In genomic region chr3:12716605-12717121, GRCh38 we compare ENCODE assay signal across 17 cellular contexts. TPM values are rescaled to one million over a fixed set of nuclear protein-coding genes. Genes with fewer than 3 reads are reported as not detected.
DNase-seq lines count a peak whose midpoint lies in the region; ATAC-seq and TF ChIP-seq lines count a peak whose summit lies in the region.
"Had no signal": no experiment of that assay in that cellular context is flagged by ENCODE, and none has a peak within 500 bp of the region (broad histone marks: within the 10 kb centered on the region; RNA-seq: fewer than 3 reads in every experiment).

No MANE protein-coding gene starts in this region.

- peaks cover 0 to 3% (median 2%) of the 10 kb centered on the region in 3 donors for H3K27me3 Mint-ChIP-seq in CD14-positive monocyte (ENCODE audit: low read depth in 3 of 3)
- H3K27me3 Mint-ChIP-seq: activated CD8-positive, alpha-beta T cell treated with anti-CD3 and anti-CD28 coated beads for 36 hours; activated T-helper 17 cell treated with anti-CD3 and anti-CD28 coated beads, Interleukin-2, amount 50 U/mL, for 72 hours; progenitor cell of endocrine pancreas had no signal

- no peaks in the 10 kb centered on the region for H4K20me1 ChIP-seq in Loucy (ENCODE audit: insufficient read depth, low read length, poor library complexity, severe bottlenecking)

- H3K4me1 Mint-ChIP-seq in CD14-positive monocyte: peaks cover 21% of the 10 kb centered on the region

- H3K4me2 ChIP-seq in Loucy (ENCODE audit: low read depth, low read length, poor library complexity, severe bottlenecking): no peak overlapping the region

- H3K27ac Mint-ChIP-seq in CD14-positive monocyte: peak overlapping the region in 6 of 7 donors; percentile 15 to 88 (median 72)
- H3K27ac Mint-ChIP-seq: activated CD8-positive, alpha-beta T cell treated with anti-CD3 and anti-CD28 coated beads for 36 hours; activated T-helper 17 cell treated with anti-CD3 and anti-CD28 coated beads, Interleukin-2, amount 50 U/mL, for 72 hours; progenitor cell of endocrine pancreas had no signal

- no peaks in the 10 kb centered on the region for H3K27me3 ChIP-seq in Loucy (ENCODE audit: insufficient read depth, low read length, poor library complexity, severe bottlenecking)
- H3K27me3 ChIP-seq in brain microvascular endothelial cell (replicated peaks): no peaks in the 10 kb centered on the region

- H3K9me3 ChIP-seq in Loucy (ENCODE audit: insufficient read depth, low read depth, low read length): no peaks in the 10 kb centered on the region

- H3K79me2 ChIP-seq in Loucy (ENCODE audit: insufficient read depth, low read length): no peaks in the 10 kb centered on the region

- no peaks in the 10 kb centered on the region for H3K9me2 ChIP-seq in Loucy (replicated peaks; ENCODE audit: low read depth, low read length)

- no peaks in the 10 kb centered on the region for H3F3A ChIP-seq in Loucy (ENCODE audit: low read depth)

- no peak overlapping the region for H3K27ac ChIP-seq in brain microvascular endothelial cell
- H3K27ac ChIP-seq: coronary artery, VCaP had no signal

- TF ChIP-seq CTCF in CD14-positive monocyte (IDR thresholded peaks at IDR 0.05) (no peak), Loucy (conservative IDR thresholded peaks at IDR 0.05; ENCODE audit: low read length) (no peak), brain microvascular endothelial cell (IDR thresholded peaks at IDR 0.05; ENCODE audit: low read depth, low read length, missing control alignments) (no peak)

- H3K9me3 Mint-ChIP-seq in CD14-positive monocyte: no peaks in the 10 kb centered on the region
- H3K9me3 Mint-ChIP-seq: activated CD8-positive, alpha-beta T cell treated with anti-CD3 and anti-CD28 coated beads for 36 hours; activated T-helper 17 cell treated with anti-CD3 and anti-CD28 coated beads, Interleukin-2, amount 50 U/mL, for 72 hours had no signal

- H3K4me1 ChIP-seq in Loucy (ENCODE audit: insufficient read depth, low read length, poor library complexity, severe bottlenecking): peaks cover 3% of the 10 kb centered on the region

- no peak for ATAC-seq in HG03045 (IDR thresholded peaks at IDR 0.05; ENCODE audit: unreplicated experiment)
- ATAC-seq: activated CD8-positive, alpha-beta T cell treated with anti-CD3 and anti-CD28 coated beads for 36 hours; activated T-helper 17 cell treated with anti-CD3 and anti-CD28 coated beads, Interleukin-2, amount 50 U/mL, for 72 hours; esophagus mucosa; left lobe of liver; PC-3 had no signal

- peak overlapping the region; percentile 34 to 67 for H3K4me3 Mint-ChIP-seq in CD14-positive monocyte
- H3K4me3 Mint-ChIP-seq: activated CD8-positive, alpha-beta T cell treated with anti-CD3 and anti-CD28 coated beads for 36 hours; activated T-helper 17 cell treated with anti-CD3 and anti-CD28 coated beads, Interleukin-2, amount 50 U/mL, for 72 hours had no signal

- H3K4me3 ChIP-seq in Loucy (ENCODE audit: low read length, poor library complexity, severe bottlenecking) (no peak overlapping the region), brain microvascular endothelial cell (ENCODE audit: low read depth, low read length) (no peak overlapping the region)
- H3K4me3 ChIP-seq: coronary artery had no signal

- no peaks in the 10 kb centered on the region for H3K36me3 Mint-ChIP-seq in CD14-positive monocyte

- no peak for DNase-seq in CD14-positive monocyte (ENCODE audit: low spot score)
- DNase-seq in brain microvascular endothelial cell: peak; percentile 14
- peak; percentile 39 for DNase-seq in left kidney (ENCODE audit: low read depth, low spot score)
- DNase-seq in ureter (ENCODE audit: low spot score): no peak
- no peak for DNase-seq in NCI-H146 (lab: John Stamatoyannopoulos, UW)
- no peak for DNase-seq in stimulated activated CD4-positive, alpha-beta T cell treated with anti-CD3 and anti-CD28 coated beads, Interleukin-12 subunit alpha, Interleukin-12 subunit beta, amount 100 ng/mL, for 4 hours
- DNase-seq: activated CD8-positive, alpha-beta T cell treated with anti-CD3 and anti-CD28 coated beads for 36 hours; NCI-H1694; PC-3 had no signal

- H2AFZ ChIP-seq in Loucy (ENCODE audit: low read length): 0 out of 2 replicates have a peak overlapping the region, but pooled peaks have one; percentile 43

- in situ Hi-C loops in brain microvascular endothelial cell (cut with HindIII; ENCODE audit: low pct_ligation_motif_present, low sequenced_read_pairs): no loop called here

- H3K9ac ChIP-seq in Loucy (ENCODE audit: low read depth, low read length, poor library complexity, severe bottlenecking): no peak overlapping the region

- intact Hi-C loops in CD14-positive monocyte (cut with micrococcal nuclease): no loop called here

- no peaks in the 10 kb centered on the region for H3K36me3 ChIP-seq in Loucy (ENCODE audit: insufficient read depth, low read length)
- H3K36me3 ChIP-seq in brain microvascular endothelial cell (replicated peaks): no peaks in the 10 kb centered on the region

RNA-seq across cellular contexts. Expression of gene TMEM40, which starts 42.4 kb away (rescaled TPM):
- polyA plus RNA-seq in CD14-positive monocyte: under 1 TPM in 1 of 2 donors, not detected in 1; 0.92 TPM
- 63.3 TPM for total RNA-seq in ureter
- total RNA-seq: activated CD8-positive, alpha-beta T cell treated with anti-CD3 and anti-CD28 coated beads for 36 hours; activated T-helper 17 cell treated with anti-CD3 and anti-CD28 coated beads, Interleukin-2, amount 50 U/mL, for 72 hours; progenitor cell of endocrine pancreas had no signal

RNA-seq across cellular contexts. Expression of gene RAF1, which starts 52.7 kb away (rescaled TPM):
- polyA plus RNA-seq in CD14-positive monocyte: 10 to 100 TPM; 73.0 to 79.5 TPM
- total RNA-seq in ureter: 95.5 TPM

Comparison
In these comparisons a context has a peak if more than half of its experiments do, and no peak if none do; other contexts are left out.
1. DNase-seq: peak in brain microvascular endothelial cell (single experiment) and left kidney (single experiment); none in CD14-positive monocyte (single experiment), ureter (single experiment), NCI-H146 (single experiment) and stimulated activated CD4-positive, alpha-beta T cell treated with anti-CD3 and anti-CD28 coated beads, Interleukin-12 subunit alpha, Interleukin-12 subunit beta, amount 100 ng/mL, for 4 hours (single experiment).